In the genomic region with DNA sequence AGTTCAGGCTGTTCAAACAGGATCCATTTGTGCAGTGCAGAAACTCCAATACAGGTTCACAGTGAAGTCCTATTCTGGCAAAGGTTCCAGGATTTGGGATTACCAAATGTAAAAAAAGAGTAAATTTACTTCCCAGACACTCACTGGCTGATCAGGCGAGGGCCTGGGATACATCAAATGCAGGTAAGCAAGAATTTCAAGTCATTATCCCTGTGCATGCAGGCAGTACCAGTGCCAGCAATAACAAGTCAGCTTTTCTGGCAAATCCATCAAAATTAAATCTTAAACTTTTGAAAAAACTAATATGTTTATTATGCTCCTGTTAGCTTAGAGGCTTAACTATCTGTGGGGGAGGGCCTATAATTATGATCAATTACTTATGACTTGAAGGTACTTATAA, we compare ENCODE assay signal across 1 cellular context.
TF ChIP-seq lines count a peak whose summit lies in the region.

No MANE protein-coding gene starts in this region.

TF ChIP-seq in HepG2, 621 proteins besides CTCF, POLR2A, EP300 and RAD21 (continued from another document):
- TF ChIP-seq, protein P1, sequence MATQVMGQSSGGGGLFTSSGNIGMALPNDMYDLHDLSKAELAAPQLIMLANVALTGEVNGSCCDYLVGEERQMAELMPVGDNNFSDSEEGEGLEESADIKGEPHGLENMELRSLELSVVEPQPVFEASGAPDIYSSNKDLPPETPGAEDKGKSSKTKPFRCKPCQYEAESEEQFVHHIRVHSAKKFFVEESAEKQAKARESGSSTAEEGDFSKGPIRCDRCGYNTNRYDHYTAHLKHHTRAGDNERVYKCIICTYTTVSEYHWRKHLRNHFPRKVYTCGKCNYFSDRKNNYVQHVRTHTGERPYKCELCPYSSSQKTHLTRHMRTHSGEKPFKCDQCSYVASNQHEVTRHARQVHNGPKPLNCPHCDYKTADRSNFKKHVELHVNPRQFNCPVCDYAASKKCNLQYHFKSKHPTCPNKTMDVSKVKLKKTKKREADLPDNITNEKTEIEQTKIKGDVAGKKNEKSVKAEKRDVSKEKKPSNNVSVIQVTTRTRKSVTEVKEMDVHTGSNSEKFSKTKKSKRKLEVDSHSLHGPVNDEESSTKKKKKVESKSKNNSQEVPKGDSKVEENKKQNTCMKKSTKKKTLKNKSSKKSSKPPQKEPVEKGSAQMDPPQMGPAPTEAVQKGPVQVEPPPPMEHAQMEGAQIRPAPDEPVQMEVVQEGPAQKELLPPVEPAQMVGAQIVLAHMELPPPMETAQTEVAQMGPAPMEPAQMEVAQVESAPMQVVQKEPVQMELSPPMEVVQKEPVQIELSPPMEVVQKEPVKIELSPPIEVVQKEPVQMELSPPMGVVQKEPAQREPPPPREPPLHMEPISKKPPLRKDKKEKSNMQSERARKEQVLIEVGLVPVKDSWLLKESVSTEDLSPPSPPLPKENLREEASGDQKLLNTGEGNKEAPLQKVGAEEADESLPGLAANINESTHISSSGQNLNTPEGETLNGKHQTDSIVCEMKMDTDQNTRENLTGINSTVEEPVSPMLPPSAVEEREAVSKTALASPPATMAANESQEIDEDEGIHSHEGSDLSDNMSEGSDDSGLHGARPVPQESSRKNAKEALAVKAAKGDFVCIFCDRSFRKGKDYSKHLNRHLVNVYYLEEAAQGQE (IDR thresholded peaks at IDR 0.05; ENCODE audit: borderline replicate concordance in 1 of 2, low read depth in 1 of 2, low read length in 2 of 2): no peak
- TF ChIP-seq ZBTB3 (CRISPR knock-in tag; IDR thresholded peaks at IDR 0.05; ENCODE audit: borderline replicate concordance, low read depth) (no peak), TGIF2 (CRISPR knock-in tag; IDR thresholded peaks at IDR 0.05) (no peak), SSRP1 (CRISPR knock-in tag; IDR thresholded peaks at IDR 0.05) (no peak)
- TF ChIP-seq, protein P2, sequence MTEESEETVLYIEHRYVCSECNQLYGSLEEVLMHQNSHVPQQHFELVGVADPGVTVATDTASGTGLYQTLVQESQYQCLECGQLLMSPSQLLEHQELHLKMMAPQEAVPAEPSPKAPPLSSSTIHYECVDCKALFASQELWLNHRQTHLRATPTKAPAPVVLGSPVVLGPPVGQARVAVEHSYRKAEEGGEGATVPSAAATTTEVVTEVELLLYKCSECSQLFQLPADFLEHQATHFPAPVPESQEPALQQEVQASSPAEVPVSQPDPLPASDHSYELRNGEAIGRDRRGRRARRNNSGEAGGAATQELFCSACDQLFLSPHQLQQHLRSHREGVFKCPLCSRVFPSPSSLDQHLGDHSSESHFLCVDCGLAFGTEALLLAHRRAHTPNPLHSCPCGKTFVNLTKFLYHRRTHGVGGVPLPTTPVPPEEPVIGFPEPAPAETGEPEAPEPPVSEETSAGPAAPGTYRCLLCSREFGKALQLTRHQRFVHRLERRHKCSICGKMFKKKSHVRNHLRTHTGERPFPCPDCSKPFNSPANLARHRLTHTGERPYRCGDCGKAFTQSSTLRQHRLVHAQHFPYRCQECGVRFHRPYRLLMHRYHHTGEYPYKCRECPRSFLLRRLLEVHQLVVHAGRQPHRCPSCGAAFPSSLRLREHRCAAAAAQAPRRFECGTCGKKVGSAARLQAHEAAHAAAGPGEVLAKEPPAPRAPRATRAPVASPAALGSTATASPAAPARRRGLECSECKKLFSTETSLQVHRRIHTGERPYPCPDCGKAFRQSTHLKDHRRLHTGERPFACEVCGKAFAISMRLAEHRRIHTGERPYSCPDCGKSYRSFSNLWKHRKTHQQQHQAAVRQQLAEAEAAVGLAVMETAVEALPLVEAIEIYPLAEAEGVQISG (CRISPR knock-in tag; IDR thresholded peaks at IDR 0.05): no peak
- TF ChIP-seq, protein P3, sequence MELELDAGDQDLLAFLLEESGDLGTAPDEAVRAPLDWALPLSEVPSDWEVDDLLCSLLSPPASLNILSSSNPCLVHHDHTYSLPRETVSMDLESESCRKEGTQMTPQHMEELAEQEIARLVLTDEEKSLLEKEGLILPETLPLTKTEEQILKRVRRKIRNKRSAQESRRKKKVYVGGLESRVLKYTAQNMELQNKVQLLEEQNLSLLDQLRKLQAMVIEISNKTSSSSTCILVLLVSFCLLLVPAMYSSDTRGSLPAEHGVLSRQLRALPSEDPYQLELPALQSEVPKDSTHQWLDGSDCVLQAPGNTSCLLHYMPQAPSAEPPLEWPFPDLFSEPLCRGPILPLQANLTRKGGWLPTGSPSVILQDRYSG (CRISPR knock-in tag; IDR thresholded peaks at IDR 0.05): no peak
